In the genomic region with DNA sequence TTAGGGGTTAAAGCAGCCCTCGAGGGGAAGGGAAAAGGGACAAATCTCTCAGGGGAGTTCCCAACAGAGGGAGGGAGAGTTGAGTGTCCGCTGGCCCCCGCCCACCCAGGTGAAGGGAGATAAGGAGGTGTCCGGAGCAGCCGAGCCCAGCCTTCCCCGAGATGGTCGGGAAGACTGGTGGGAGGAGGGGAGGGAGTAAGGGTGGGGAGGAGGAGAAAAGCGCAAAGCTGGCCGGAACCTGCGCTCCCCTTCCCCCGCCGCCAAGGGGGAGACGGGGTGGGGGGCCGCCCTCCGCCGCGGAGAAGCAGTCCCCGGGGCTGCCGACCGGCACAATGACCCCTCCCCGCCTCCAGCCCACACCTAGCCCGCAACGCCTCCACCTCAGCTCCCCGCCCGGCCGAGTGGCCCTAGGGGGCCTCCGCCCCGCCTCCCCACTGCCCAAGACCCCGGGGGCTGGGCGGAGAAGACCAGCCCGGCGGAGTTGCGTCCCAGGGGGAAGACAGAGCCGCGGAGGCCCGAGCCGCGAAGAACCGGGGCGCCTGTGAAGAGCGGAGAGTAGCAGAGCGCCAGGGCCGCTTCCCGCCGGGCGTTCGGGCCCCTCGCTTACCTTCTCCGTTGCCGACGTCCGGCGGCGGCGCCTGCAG, we compare ENCODE assay signal across 8 cellular contexts. TPM values are rescaled to one million over a fixed set of nuclear protein-coding genes. Genes with fewer than 3 reads are reported as not detected.
DNase-seq lines count a peak whose midpoint lies in the region; ATAC-seq and TF ChIP-seq lines count a peak whose summit lies in the region.

No MANE protein-coding gene starts in this region.

- DNase-seq in NCI-H748 treated with DMSO at 0.1 percent for 48 hours (lab: John Stamatoyannopoulos, UW), result peak; percentile 27
- DNase-seq in nucleus accumbens (lab: John Stamatoyannopoulos, UW), result peak in 43 of 56 donors; percentile 13 to 72 (median 44)
- DNase-seq in type B pancreatic cell (ENCODE audit: extremely low spot score, unreplicated experiment), result peak; percentile 75

- H3K27me3 Mint-ChIP-seq in activated T-helper 17 cell treated with anti-CD3 and anti-CD28 coated beads, Interleukin-2, amount 50 U/mL, for 72 hours, result no peaks in the 10 kb centered on the region
- H3K27me3 Mint-ChIP-seq in type B pancreatic cell, result no peaks in the 10 kb centered on the region

- H3K4me3 Mint-ChIP-seq in activated T-helper 17 cell treated with anti-CD3 and anti-CD28 coated beads, Interleukin-2, amount 50 U/mL, for 72 hours, result peak overlapping the region; percentile 98
- H3K4me3 Mint-ChIP-seq in type B pancreatic cell, result peak overlapping the region; percentile 100

- H3K9me3 ChIP-seq in gastroesophageal sphincter, result no peaks in the 10 kb centered on the region

- peak overlapping the region; percentile 98 to 100 for H3K4me3 ChIP-seq in gastroesophageal sphincter

- H3K4me1 Mint-ChIP-seq in activated T-helper 17 cell treated with anti-CD3 and anti-CD28 coated beads, Interleukin-2, amount 50 U/mL, for 72 hours, result peaks cover 31% of the 10 kb centered on the region
- H3K4me1 Mint-ChIP-seq in type B pancreatic cell (ENCODE audit: unreplicated experiment), result peaks cover 24% of the 10 kb centered on the region

- H3K27me3 ChIP-seq in gastroesophageal sphincter, result no peaks in the 10 kb centered on the region

- TF ChIP-seq CTCF in 22Rv1 (IDR thresholded peaks at IDR 0.05) (no peak), gastroesophageal sphincter (IDR thresholded peaks at IDR 0.05) (no peak), type B pancreatic cell (conservative IDR thresholded peaks at IDR 0.05) (no peak)

- H3K27ac Mint-ChIP-seq in activated T-helper 17 cell treated with anti-CD3 and anti-CD28 coated beads, Interleukin-2, amount 50 U/mL, for 72 hours, result peak overlapping the region; percentile 83
- H3K27ac Mint-ChIP-seq in type B pancreatic cell, result peak overlapping the region; percentile 96

- H3K36me3 ChIP-seq in gastroesophageal sphincter, result no peaks in the 10 kb centered on the region

- WGBS in gastroesophageal sphincter (ENCODE audit: low coverage in 1 of 2), 2 donors, result 0% methylated on average over 5 to 8 of the region's 55 CpGs

- ATAC-seq in GM18502 (IDR thresholded peaks at IDR 0.05; ENCODE audit: poor library complexity, unreplicated experiment) (peak; percentile 15), HG03039 (IDR thresholded peaks at IDR 0.05; ENCODE audit: unreplicated experiment) (peak; percentile 15), gastroesophageal sphincter (no peak)
- ATAC-seq in activated T-helper 17 cell treated with anti-CD3 and anti-CD28 coated beads, Interleukin-2, amount 50 U/mL, for 72 hours (replicated peaks), result peak; percentile 10

- H3K4me1 ChIP-seq in gastroesophageal sphincter, result peaks cover 0 to 73% (median 24%) of the 10 kb centered on the region in 3 donors

- H3K27ac ChIP-seq in 22Rv1 (peak overlapping the region; percentile 88), gastroesophageal sphincter (peak overlapping the region; percentile 95 to 99 (median 96))

- TF ChIP-seq POLR2A in gastroesophageal sphincter (IDR thresholded peaks at IDR 0.05), result no peak

- peaks cover 9% of the 10 kb centered on the region for H3K36me3 Mint-ChIP-seq in activated T-helper 17 cell treated with anti-CD3 and anti-CD28 coated beads, Interleukin-2, amount 50 U/mL, for 72 hours (ENCODE audit: low read depth)
- peaks cover 4% of the 10 kb centered on the region for H3K36me3 Mint-ChIP-seq in type B pancreatic cell

- H3K9me3 Mint-ChIP-seq in activated T-helper 17 cell treated with anti-CD3 and anti-CD28 coated beads, Interleukin-2, amount 50 U/mL, for 72 hours, result no peaks in the 10 kb centered on the region
- H3K9me3 Mint-ChIP-seq in type B pancreatic cell, result no peaks in the 10 kb centered on the region

- no peak for TF ChIP-seq EP300 in gastroesophageal sphincter (IDR thresholded peaks at IDR 0.05)

RNA-seq across cellular contexts. Expression of a gene that starts 0.5 kb away (rescaled TPM):
- total RNA-seq in activated T-helper 17 cell treated with anti-CD3 and anti-CD28 coated beads, Interleukin-2, amount 50 U/mL, for 72 hours, result 10 to 100 TPM; 46.2 to 68.7 TPM
- total RNA-seq in gastroesophageal sphincter, result 10 to 100 TPM; 63.9 to 99.1 (median 80.8) TPM
- total RNA-seq in type B pancreatic cell (ENCODE audit: low replicate concordance), result 56.6 and 74.2 TPM in 2 replicates

RNA-seq across cellular contexts. Expression of a gene that starts 0.9 kb away (rescaled TPM):
- 1 to 10 TPM; 7.4 to 7.7 TPM for total RNA-seq in activated T-helper 17 cell treated with anti-CD3 and anti-CD28 coated beads, Interleukin-2, amount 50 U/mL, for 72 hours
- total RNA-seq in gastroesophageal sphincter, result 100 to 1,000 TPM in 1 of 4 donors, 10 to 100 TPM in 3; 55.2 to 117 (median 74.0) TPM
- total RNA-seq in type B pancreatic cell (ENCODE audit: low replicate concordance), result 16.9 and 33.6 TPM in 2 replicates
